ENCODE assay signal across 12 cellular contexts in the genomic region with DNA sequence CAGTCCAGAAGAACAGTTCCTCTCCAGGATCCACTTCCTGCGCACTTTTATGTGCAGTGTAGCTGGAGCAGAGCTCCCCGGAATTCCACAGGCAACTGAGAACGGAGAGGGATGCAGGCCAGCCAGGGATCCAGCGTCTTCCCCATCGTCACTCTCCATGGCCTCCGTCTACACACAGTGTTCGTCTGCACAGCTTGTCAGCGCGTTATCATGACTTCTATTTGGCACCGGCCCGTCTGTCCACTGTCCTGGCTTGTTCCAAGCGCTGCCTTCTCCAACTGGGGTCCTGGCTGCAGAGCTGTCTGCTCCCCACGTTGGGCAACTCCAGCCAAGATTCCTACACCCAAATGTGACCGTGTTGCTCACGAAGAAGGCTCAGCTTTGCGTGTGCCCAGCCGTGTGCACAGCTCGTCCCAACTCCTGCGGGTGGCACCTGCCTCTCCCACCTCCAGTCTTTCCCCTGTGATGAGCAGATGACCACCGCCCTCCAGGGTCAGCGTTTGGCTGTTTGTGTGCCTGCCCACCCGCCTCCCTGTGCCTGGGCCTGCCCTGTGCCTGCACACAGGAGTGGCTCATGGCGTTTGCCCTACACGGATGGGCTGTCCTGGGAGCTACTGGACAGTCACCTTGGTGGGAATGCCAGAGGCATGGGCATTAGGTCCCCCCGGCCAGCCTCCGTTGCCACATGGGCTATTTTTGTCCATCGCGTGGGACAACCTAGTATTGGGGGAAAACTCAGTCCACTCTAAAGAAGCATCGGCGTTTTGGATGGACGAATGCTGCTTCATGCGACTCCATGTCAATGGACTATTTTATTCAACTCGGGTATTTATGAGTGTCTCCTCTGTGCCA. TPM values are rescaled to one million over a fixed set of nuclear protein-coding genes. Genes with fewer than 3 reads are reported as not detected.
DNase-seq lines count a peak whose midpoint lies in the region; ATAC-seq lines count a peak whose summit lies in the region.
"Had no signal": no experiment of that assay in that cellular context is flagged by ENCODE, and none has a peak within 500 bp of the region (broad histone marks: within the 10 kb centered on the region; RNA-seq: fewer than 3 reads in every experiment).

No MANE protein-coding gene starts in this region.

- DNase-seq in T-helper 1 cell: no peak
- no peak for DNase-seq in activated T-cell treated with anti-CD3 and anti-CD28 coated beads, Interleukin-2, amount 50 U/mL, for 72 hours
- no peak for DNase-seq in immature natural killer cell
- no peak for DNase-seq in NCI-H345 treated with DMSO at 0.1 percent for 48 hours (lab: John Stamatoyannopoulos, UW; ENCODE audit: unreplicated experiment)
- DNase-seq: NCI-H2029, PC-3, T1000 had no signal

- peaks cover 45% of the 10 kb centered on the region for H3K4me1 Mint-ChIP-seq in T-helper 1 cell treated with Interleukin-12 subunit alpha and Interleukin-12 subunit beta and Interleukin-4 antibody, amounts not matched to agents 30 μg/mL and 1 μg/mL, for 36 hours (ENCODE audit: low read depth)
- peaks cover 75% of the 10 kb centered on the region for H3K4me1 Mint-ChIP-seq in activated T-cell treated with anti-CD3 and anti-CD28 coated beads, Interleukin-2, amount 50 U/mL, for 72 hours (ENCODE audit: low read depth)
- H3K4me1 Mint-ChIP-seq in immature natural killer cell: peaks cover 68 to 76% of the 10 kb centered on the region in 2 donors
- peaks cover 61% of the 10 kb centered on the region for H3K4me1 Mint-ChIP-seq in stimulated activated memory B cell treated with anti-CD40 and anti-IgM and Interleukin-4, amounts not matched to agents 10 μg/mL and 1 μg/mL and 100 μg/mL, for 72 hours

- H3K36me3 Mint-ChIP-seq in T-helper 1 cell treated with Interleukin-12 subunit alpha and Interleukin-12 subunit beta and Interleukin-4 antibody, amounts not matched to agents 30 μg/mL and 1 μg/mL, for 36 hours (ENCODE audit: low read depth): peaks cover 48% of the 10 kb centered on the region
- H3K36me3 Mint-ChIP-seq in activated T-cell treated with anti-CD3 and anti-CD28 coated beads, Interleukin-2, amount 50 U/mL, for 72 hours (ENCODE audit: insufficient read depth in 2 of 2): peaks cover 24 to 37% of the 10 kb centered on the region in 2 donors
- peaks cover 0 to 4% (median 0%) of the 10 kb centered on the region in 3 donors for H3K36me3 Mint-ChIP-seq in immature natural killer cell
- peaks cover 48% of the 10 kb centered on the region for H3K36me3 Mint-ChIP-seq in stimulated activated memory B cell treated with anti-CD40 and anti-IgM and Interleukin-4, amounts not matched to agents 10 μg/mL and 1 μg/mL and 100 μg/mL, for 72 hours

- peak overlapping the region; percentile 90 for H3K4me3 Mint-ChIP-seq in T-helper 1 cell treated with Interleukin-12 subunit alpha and Interleukin-12 subunit beta and Interleukin-4 antibody, amounts not matched to agents 30 μg/mL and 1 μg/mL, for 36 hours
- H3K4me3 Mint-ChIP-seq in activated T-cell treated with anti-CD3 and anti-CD28 coated beads, Interleukin-2, amount 50 U/mL, for 72 hours: peak overlapping the region; percentile 95 to 96
- H3K4me3 Mint-ChIP-seq in immature natural killer cell: peak overlapping the region; percentile 72 to 92 (median 88)
- peak overlapping the region; percentile 93 for H3K4me3 Mint-ChIP-seq in stimulated activated memory B cell treated with anti-CD40 and anti-IgM and Interleukin-4, amounts not matched to agents 10 μg/mL and 1 μg/mL and 100 μg/mL, for 72 hours

- peaks cover 32% of the 10 kb centered on the region for H3K9me3 Mint-ChIP-seq in T-helper 1 cell treated with Interleukin-12 subunit alpha and Interleukin-12 subunit beta and Interleukin-4 antibody, amounts not matched to agents 30 μg/mL and 1 μg/mL, for 36 hours
- H3K9me3 Mint-ChIP-seq in activated T-cell treated with anti-CD3 and anti-CD28 coated beads, Interleukin-2, amount 50 U/mL, for 72 hours: peaks cover 5 to 6% of the 10 kb centered on the region in 2 donors
- peaks cover 0 to 3% (median 0%) of the 10 kb centered on the region in 6 donors for H3K9me3 Mint-ChIP-seq in immature natural killer cell
- peaks cover 3% of the 10 kb centered on the region for H3K9me3 Mint-ChIP-seq in stimulated activated memory B cell treated with anti-CD40 and anti-IgM and Interleukin-4, amounts not matched to agents 10 μg/mL and 1 μg/mL and 100 μg/mL, for 72 hours

- H3K27ac Mint-ChIP-seq in T-helper 1 cell treated with Interleukin-12 subunit alpha and Interleukin-12 subunit beta and Interleukin-4 antibody, amounts not matched to agents 30 μg/mL and 1 μg/mL, for 36 hours: peak overlapping the region; percentile 96
- peak overlapping the region; percentile 86 for H3K27ac Mint-ChIP-seq in activated T-cell treated with anti-CD3 and anti-CD28 coated beads, Interleukin-2, amount 50 U/mL, for 72 hours
- H3K27ac Mint-ChIP-seq in immature natural killer cell: peak overlapping the region; percentile 82 to 96 (median 92)
- H3K27ac Mint-ChIP-seq in stimulated activated memory B cell treated with anti-CD40 and anti-IgM and Interleukin-4, amounts not matched to agents 10 μg/mL and 1 μg/mL and 100 μg/mL, for 72 hours: peak overlapping the region; percentile 94
- H3K27ac Mint-ChIP-seq: dendritic cell treated with granulocyte-macrophage colony-stimulating factor and Interleukin-4, amounts not matched to agents 40 ng/mL and 50 ng/mL, for 4 days had no signal

- H3K27me3 Mint-ChIP-seq in T-helper 1 cell treated with Interleukin-12 subunit alpha and Interleukin-12 subunit beta and Interleukin-4 antibody, amounts not matched to agents 30 μg/mL and 1 μg/mL, for 36 hours (ENCODE audit: low read depth): no peaks in the 10 kb centered on the region
- H3K27me3 Mint-ChIP-seq in activated T-cell treated with anti-CD3 and anti-CD28 coated beads, Interleukin-2, amount 50 U/mL, for 72 hours (ENCODE audit: low read depth): no peaks in the 10 kb centered on the region
- peaks cover 24 to 37% (median 28%) of the 10 kb centered on the region in 3 donors for H3K27me3 Mint-ChIP-seq in immature natural killer cell (ENCODE audit: low read depth in 3 of 3)
- H3K27me3 Mint-ChIP-seq in stimulated activated memory B cell treated with anti-CD40 and anti-IgM and Interleukin-4, amounts not matched to agents 10 μg/mL and 1 μg/mL and 100 μg/mL, for 72 hours: no peaks in the 10 kb centered on the region
- H3K27me3 Mint-ChIP-seq: dendritic cell treated with granulocyte-macrophage colony-stimulating factor and Interleukin-4, amounts not matched to agents 40 ng/mL and 50 ng/mL, for 4 days had no signal

- ATAC-seq in activated T-cell treated with anti-CD3 and anti-CD28 coated beads, Interleukin-2, amount 50 U/mL, for 72 hours (replicated peaks in 1 of 2): no peak
- ATAC-seq in stimulated activated memory B cell treated with anti-CD40 and anti-IgM and Interleukin-4, amounts not matched to agents 10 μg/mL and 1 μg/mL and 100 μg/mL, for 72 hours: no peak
- no peak for ATAC-seq in GM19023 (IDR thresholded peaks at IDR 0.05; ENCODE audit: unreplicated experiment)
- ATAC-seq in GM21367 (IDR thresholded peaks at IDR 0.05; ENCODE audit: unreplicated experiment): no peak
- ATAC-seq: PC-3 had no signal

RNA-seq across cellular contexts. Expression of a gene that starts 2.2 kb away (rescaled TPM):
- 100 to 1,000 TPM; 182 to 190 TPM for total RNA-seq in activated T-cell treated with anti-CD3 and anti-CD28 coated beads, Interleukin-2, amount 50 U/mL, for 72 hours
- polyA plus RNA-seq in immature natural killer cell: 100 to 1,000 TPM in 1 of 3 donors, 10 to 100 TPM in 2; 72.1 to 110 (median 77.7) TPM

RNA-seq across cellular contexts. Expression of a gene that starts 38.5 kb away (rescaled TPM):
- total RNA-seq in activated T-cell treated with anti-CD3 and anti-CD28 coated beads, Interleukin-2, amount 50 U/mL, for 72 hours: 10 to 100 TPM; 38.4 to 48.4 TPM
- 10 to 100 TPM; 60.7 to 76.0 (median 72.9) TPM for polyA plus RNA-seq in immature natural killer cell
